18 cellular contexts compared by ENCODE assay signal in genomic region chr1:87135313-87135712, GRCh38.
DNase-seq lines count a peak whose midpoint lies in the region; TF ChIP-seq lines count a peak whose summit lies in the region.
"Had no signal": no experiment of that assay in that cellular context is flagged by ENCODE, and none has a peak within 500 bp of the region (broad histone marks: within the 10 kb centered on the region; RNA-seq: fewer than 3 reads in every experiment).

No MANE protein-coding gene starts in this region.

- DNase-seq in NCI-H82 (lab: John Stamatoyannopoulos, UW) (peak; percentile 50), NCI-H82 treated with DMSO at 0.1 percent for 48 hours (lab: John Stamatoyannopoulos, UW; ENCODE audit: unreplicated experiment) (no peak), medulla oblongata (ENCODE audit: extremely low spot score) (peak; percentile 67), posterior cingulate gyrus (peak; percentile 38 to 97 (median 70)), KBM-7 (no peak), EL (no peak), ascending aorta (ENCODE audit: low spot score in 2 of 2) (no peak), NCI-H510A treated with DMSO at 0.1 percent for 48 hours (lab: John Stamatoyannopoulos, UW) (no peak)
- DNase-seq: Calu3; CD4-positive, alpha-beta memory T cell; DMS53; MV-4-11; NCI-H1417; NCI-H187 treated with DMSO at 0.1 percent for 48 hours; NCI-H2171 had no signal

- H3K4me3 ChIP-seq in ascending aorta: no peak overlapping the region
- H3K4me3 ChIP-seq: HAP-1, SK-N-MC had no signal

- in situ Hi-C loops in KBM-7 (cut with MboI; ENCODE audit: low pct_unique_long_range_greater_than_20kb, low sequenced_read_pairs): loop anchor here (25.0 kb wide), 1 partner anchor 802 kb away; no protein-coding TSS in a partner anchor

- intact Hi-C loops in posterior cingulate gyrus (cut with DNase I): loop anchor here (10.0 kb wide), 1 partner anchor 159 kb away; no protein-coding TSS in a partner anchor
- intact Hi-C loops in ascending aorta (cut with DNase I): no loop called here

- no peak for TF ChIP-seq CTCF in ascending aorta (IDR thresholded peaks at IDR 0.05)

- H3K4me1 ChIP-seq in ascending aorta: peaks cover 6 to 7% of the 10 kb centered on the region in 2 donors
- H3K4me1 ChIP-seq: HAP-1 had no signal

- no peaks in the 10 kb centered on the region for H3K36me3 ChIP-seq in ascending aorta
- H3K36me3 ChIP-seq: HAP-1 had no signal

- H3K27me3 ChIP-seq in ascending aorta: no peaks in the 10 kb centered on the region

- no peak overlapping the region for H3K27ac ChIP-seq in ascending aorta
- H3K27ac ChIP-seq: 22Rv1, SK-N-MC had no signal

- H3K9me3 ChIP-seq in ascending aorta: no peaks in the 10 kb centered on the region
- H3K9me3 ChIP-seq: HAP-1 had no signal

Comparison
In these comparisons a context has a peak if more than half of its experiments do, and no peak if none do; other contexts are left out.
1. DNase-seq: peak in NCI-H82 (single experiment), medulla oblongata (single experiment) and posterior cingulate gyrus (10 of 10); none in NCI-H82 treated with DMSO at 0.1 percent for 48 hours (single experiment), KBM-7 (single experiment), EL (single experiment), ascending aorta (0 of 2) and NCI-H510A treated with DMSO at 0.1 percent for 48 hours (single experiment).